Comparison of ENCODE assay signal across 12 cellular contexts in genomic region chr9:70590264-70590646, GRCh38.
DNase-seq lines count a peak whose midpoint lies in the region; ATAC-seq and TF ChIP-seq lines count a peak whose summit lies in the region.
"Had no signal": no experiment of that assay in that cellular context is flagged by ENCODE, and none has a peak within 500 bp of the region (broad histone marks: within the 10 kb centered on the region; RNA-seq: fewer than 3 reads in every experiment).

No MANE protein-coding gene starts in this region.

- H2BK120ac ChIP-seq in trophoblast cell (ENCODE audit: insufficient read depth, low read length, poor library complexity): no peak overlapping the region

- H3K27me3 Mint-ChIP-seq in naive thymus-derived CD4-positive, alpha-beta T cell: peaks cover 0 to 3% (median 0%) of the 10 kb centered on the region in 5 donors
- H3K27me3 Mint-ChIP-seq: activated CD8-positive, alpha-beta T cell treated with anti-CD3 and anti-CD28 coated beads for 36 hours; progenitor cell of endocrine pancreas had no signal

- H3K4me1 ChIP-seq in left ventricle myocardium inferior (peaks cover 64% of the 10 kb centered on the region), trophoblast cell (ENCODE audit: control insufficient read depth in 1 of 2, insufficient read depth in 2 of 2, low read length in 2 of 2) (peaks cover 3 to 7% of the 10 kb centered on the region in 2 experiments), aorta (ENCODE audit: control insufficient read depth in 1 of 2, insufficient read depth in 2 of 2, low read length in 2 of 2) (peaks cover 14 to 16% of the 10 kb centered on the region in 2 donors)
- no peaks in the 10 kb centered on the region for H3K4me1 ChIP-seq in naive thymus-derived CD4-positive, alpha-beta T cell (ENCODE audit: control insufficient read depth in 2 of 2, insufficient read depth in 2 of 2, low read length in 2 of 2)

- H4K12ac ChIP-seq in trophoblast cell (ENCODE audit: low read depth, low read length): no peak overlapping the region

- no peak overlapping the region for H4K91ac ChIP-seq in trophoblast cell (ENCODE audit: low read depth, low read length)

- no peak overlapping the region for H2AFZ ChIP-seq in trophoblast cell (ENCODE audit: insufficient read depth, low read length, poor library complexity)

- H2BK5ac ChIP-seq in trophoblast cell (ENCODE audit: low read depth, low read length, poor library complexity): no peak overlapping the region

- no peak overlapping the region for H3K9ac ChIP-seq in trophoblast cell (ENCODE audit: low read length)

- H2BK12ac ChIP-seq in trophoblast cell (ENCODE audit: low read length): no peak overlapping the region

- H3K4me2 ChIP-seq in trophoblast cell (ENCODE audit: low read length): no peak overlapping the region

- CTCF ChIA-PET in naive thymus-derived CD4-positive, alpha-beta T cell (lab: Charles Lee): interaction anchor here (0.5 kb wide), 1 partner anchor 153 kb away, joined by 3 read pairs; no protein-coding TSS in a partner anchor

- no peak overlapping the region for H3K27ac Mint-ChIP-seq in naive thymus-derived CD4-positive, alpha-beta T cell
- H3K27ac Mint-ChIP-seq: activated CD8-positive, alpha-beta T cell treated with anti-CD3 and anti-CD28 coated beads for 36 hours; progenitor cell of endocrine pancreas; T-helper 1 cell treated with Interleukin-12 subunit alpha and Interleukin-12 subunit beta and Interleukin-4 antibody, amounts not matched to agents 30 μg/mL and 1 μg/mL, for 36 hours had no signal

- WGBS in trophoblast cell (ENCODE audit: extremely low coverage, insufficient coverage, insufficient read length): no CpG with 5 or more reads among the region's 3 CpGs
- WGBS in aorta, 2 donors: 11 to 14% methylated on average over 3 of the region's 3 CpGs

- no peaks in the 10 kb centered on the region for H3K9me3 ChIP-seq in left ventricle myocardium inferior (replicated peaks)
- no peaks in the 10 kb centered on the region for H3K9me3 ChIP-seq in trophoblast cell (ENCODE audit: insufficient read depth, low read depth, low read length)
- H3K9me3 ChIP-seq in aorta (ENCODE audit: control insufficient read depth, low read length): no peaks in the 10 kb centered on the region
- H3K9me3 ChIP-seq in naive thymus-derived CD4-positive, alpha-beta T cell (ENCODE audit: control insufficient read depth in 2 of 3, low read length in 3 of 3): no peaks in the 10 kb centered on the region
- H3K9me3 ChIP-seq: testis had no signal

- H3K79me2 ChIP-seq in trophoblast cell (ENCODE audit: control insufficient read depth, insufficient read depth, low read length, poor library complexity): no peaks in the 10 kb centered on the region

- H3K79me1 ChIP-seq in trophoblast cell (ENCODE audit: low read length): no peaks in the 10 kb centered on the region

- H3K4me3 Mint-ChIP-seq in naive thymus-derived CD4-positive, alpha-beta T cell: no peak overlapping the region
- H3K4me3 Mint-ChIP-seq: activated CD8-positive, alpha-beta T cell treated with anti-CD3 and anti-CD28 coated beads for 36 hours; T-helper 1 cell treated with Interleukin-12 subunit alpha and Interleukin-12 subunit beta and Interleukin-4 antibody, amounts not matched to agents 30 μg/mL and 1 μg/mL, for 36 hours had no signal

- no peak overlapping the region for H3K4ac ChIP-seq in trophoblast cell (ENCODE audit: low read depth, low read length)

- ATAC-seq in aorta (ENCODE audit: low FRiP score) (no peak), GM19328 (IDR thresholded peaks at IDR 0.05; ENCODE audit: unreplicated experiment) (no peak)
- ATAC-seq in naive thymus-derived CD4-positive, alpha-beta T cell: no peak
- ATAC-seq: activated CD8-positive, alpha-beta T cell treated with anti-CD3 and anti-CD28 coated beads for 36 hours had no signal

- H3K4me1 Mint-ChIP-seq in naive thymus-derived CD4-positive, alpha-beta T cell: no peaks in the 10 kb centered on the region

- no peak overlapping the region for H3K23ac ChIP-seq in trophoblast cell (ENCODE audit: low read length)

- POLR2A ChIA-PET in naive thymus-derived CD4-positive, alpha-beta T cell (lab: Charles Lee): interaction anchor here (0.6 kb wide), 1 partner anchor 12 kb away, joined by 3 read pairs; no protein-coding TSS in a partner anchor

- no peak overlapping the region for H2AK5ac ChIP-seq in trophoblast cell (ENCODE audit: low read length)

- no peak overlapping the region for H3K18ac ChIP-seq in trophoblast cell (ENCODE audit: low read length)

- intact Hi-C loops in left ventricle myocardium inferior (cut with micrococcal nuclease) (no loop called here), cardiac septum (cut with DNase I) (no loop called here), aorta (cut with DNase I) (loop anchor here in 1 of 2 donors (10.0 kb wide), 1 partner anchor 55 kb away; no protein-coding TSS in a partner anchor)
- intact Hi-C loops in naive thymus-derived CD4-positive, alpha-beta T cell (cut with micrococcal nuclease): no loop called here

- H3K14ac ChIP-seq in trophoblast cell (ENCODE audit: low read length): no peak overlapping the region

- DNase-seq in left ventricle myocardium inferior: no peak
- no peak for DNase-seq in cardiac septum (ENCODE audit: low spot score)
- DNase-seq in fibroblast of gingiva (ENCODE audit: low read depth): peak; percentile 90
- peak in 1 of 2 donors; percentile 75 for DNase-seq in trophoblast cell
- no peak for DNase-seq in aorta
- DNase-seq in DMS79 treated with DMSO at 0.1 percent for 48 hours (lab: John Stamatoyannopoulos, UW): no peak
- no peak for DNase-seq in naive thymus-derived CD4-positive, alpha-beta T cell
- DNase-seq: activated CD8-positive, alpha-beta T cell treated with anti-CD3 and anti-CD28 coated beads for 36 hours; testis had no signal

- H3K27me3 ChIP-seq in left ventricle myocardium inferior (ENCODE audit: low read depth): no peaks in the 10 kb centered on the region
- H3K27me3 ChIP-seq in trophoblast cell (ENCODE audit: insufficient read depth, low read length): no peaks in the 10 kb centered on the region
- H3K27me3 ChIP-seq in aorta (ENCODE audit: control insufficient read depth in 1 of 2, insufficient read depth in 2 of 2, low read length in 1 of 2): no peaks in the 10 kb centered on the region
- H3K27me3 ChIP-seq in naive thymus-derived CD4-positive, alpha-beta T cell (ENCODE audit: control insufficient read depth in 2 of 2, insufficient read depth in 2 of 2, low read length in 2 of 2): no peaks in the 10 kb centered on the region
- H3K27me3 ChIP-seq: testis had no signal

- H3K36me3 Mint-ChIP-seq in naive thymus-derived CD4-positive, alpha-beta T cell: no peaks in the 10 kb centered on the region

- peaks cover 0 to 3% (median 0%) of the 10 kb centered on the region in 11 donors for H3K9me3 Mint-ChIP-seq in naive thymus-derived CD4-positive, alpha-beta T cell
- H3K9me3 Mint-ChIP-seq: activated CD8-positive, alpha-beta T cell treated with anti-CD3 and anti-CD28 coated beads for 36 hours; T-helper 1 cell treated with Interleukin-12 subunit alpha and Interleukin-12 subunit beta and Interleukin-4 antibody, amounts not matched to agents 30 μg/mL and 1 μg/mL, for 36 hours had no signal

- H3K36me3 ChIP-seq in left ventricle myocardium inferior: no peaks in the 10 kb centered on the region
- no peaks in the 10 kb centered on the region for H3K36me3 ChIP-seq in trophoblast cell (ENCODE audit: control insufficient read depth in 1 of 2, insufficient read depth in 2 of 2, low read length in 2 of 2)
- H3K36me3 ChIP-seq in aorta (ENCODE audit: control insufficient read depth in 1 of 2, insufficient read depth in 2 of 2, low read length in 1 of 2): no peaks in the 10 kb centered on the region
- H3K36me3 ChIP-seq in naive thymus-derived CD4-positive, alpha-beta T cell (ENCODE audit: control insufficient read depth in 2 of 3, insufficient read depth in 3 of 3, low read length in 3 of 3): no peaks in the 10 kb centered on the region

- TF ChIP-seq CTCF in left ventricle myocardium inferior (IDR thresholded peaks at IDR 0.05; ENCODE audit: borderline replicate concordance): no peak

- no peak overlapping the region for H3K4me3 ChIP-seq in left ventricle myocardium inferior
- no peak overlapping the region for H3K4me3 ChIP-seq in trophoblast cell (ENCODE audit: low read depth, low read length)
- H3K4me3 ChIP-seq in aorta (ENCODE audit: low read length in 2 of 2): no peak overlapping the region
- no peak overlapping the region for H3K4me3 ChIP-seq in naive thymus-derived CD4-positive, alpha-beta T cell (ENCODE audit: low read length)
- H3K4me3 ChIP-seq: testis had no signal

- H3K27ac ChIP-seq in left ventricle myocardium inferior (replicated peaks) (peak overlapping the region; percentile 88), trophoblast cell (ENCODE audit: low read depth, low read length) (peak overlapping the region; percentile 55), aorta (ENCODE audit: low read depth in 1 of 2, low read length in 2 of 2) (peak overlapping the region; percentile 83 to 93)
- H3K27ac ChIP-seq in naive thymus-derived CD4-positive, alpha-beta T cell (ENCODE audit: low read depth, low read length): no peak overlapping the region

- no peak overlapping the region for H4K8ac ChIP-seq in trophoblast cell (ENCODE audit: low read depth, low read length)
